In the genomic region with DNA sequence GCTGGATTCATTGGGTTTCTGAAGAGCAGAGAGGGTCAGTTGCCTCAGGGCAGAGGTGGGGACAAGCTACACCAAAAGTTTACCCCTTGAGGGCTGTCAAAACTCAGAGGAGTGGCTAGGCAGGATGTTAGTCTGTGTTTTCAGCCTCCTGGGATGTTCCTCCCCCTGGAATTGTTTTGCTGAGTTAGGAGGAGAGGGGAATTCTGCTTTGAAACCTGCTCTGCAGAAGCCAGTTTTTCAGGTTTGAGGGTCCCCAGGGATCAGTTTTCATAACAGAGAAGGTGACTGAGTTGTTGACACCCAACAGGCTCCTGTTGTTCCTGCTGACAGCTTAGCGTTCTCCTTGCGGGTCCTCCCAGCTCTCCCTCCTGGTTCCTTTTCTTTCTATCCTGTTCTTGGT, we compare ENCODE assay signal across 21 cellular contexts.
A peak's percentile ranks its signal among the peaks of the same experiment; 100 is the strongest.
DNase-seq lines count a peak whose midpoint lies in the region; FAIRE-seq and TF ChIP-seq lines count a peak whose summit lies in the region.
"Had no signal": no experiment of that assay in that cellular context is flagged by ENCODE, and none has a peak within 500 bp of the region (broad histone marks: within the 10 kb centered on the region; RNA-seq: fewer than 3 reads in every experiment).

No MANE protein-coding gene starts in this region.

- H3K14ac ChIP-seq in H1 (ENCODE audit: insufficient read length) = no peak overlapping the region
- H3K14ac ChIP-seq in trophoblast cell (ENCODE audit: low read length) = no peak overlapping the region

- H4K12ac ChIP-seq in trophoblast cell (ENCODE audit: low read depth, low read length) = no peak overlapping the region

- H2BK20ac ChIP-seq in H1 (ENCODE audit: low read length) = no peak overlapping the region

- H3K4me1 ChIP-seq in H1 (replicated peaks in 1 of 4; ENCODE audit: control insufficient read depth in 3 of 4, insufficient read depth in 4 of 4, low read length in 3 of 4) (peaks cover 0 to 2% (median 0%) of the 10 kb centered on the region in 4 experiments; a peak in 2 of 7 replicates), trophoblast cell (ENCODE audit: control insufficient read depth in 1 of 2, insufficient read depth in 2 of 2, low read length in 2 of 2) (peaks cover 7 to 16% of the 10 kb centered on the region in 2 experiments)
- H3K4me1 ChIP-seq: A549 had no signal

- H4K91ac ChIP-seq in H1 (replicated peaks; ENCODE audit: insufficient read length, low read length) (no peak overlapping the region), trophoblast cell (ENCODE audit: low read depth, low read length) (no peak overlapping the region)

- DNase-seq in DMS53 (lab: John Stamatoyannopoulos, UW) (peak; percentile 4), DMS53 treated with DMSO at 0.1 percent for 48 hours (lab: John Stamatoyannopoulos, UW; ENCODE audit: unreplicated experiment) (no peak), NCI-H345 (lab: John Stamatoyannopoulos, UW) (peak; percentile 28), H1 (ENCODE audit: low read depth in 1 of 2, low spot score in 2 of 2) (no peak), trophoblast cell (peak; percentile 7 to 12), NCI-H2107 (lab: John Stamatoyannopoulos, UW) (no peak)
- no peak for DNase-seq in activated CD4-positive, alpha-beta T cell treated with anti-CD3 and anti-CD28 coated beads for 48 hours
- DNase-seq in activated CD4-positive, alpha-beta T cell treated with anti-CD3 and anti-CD28 coated beads for 1 hour = no peak
- DNase-seq: AML-193; CD4-positive, alpha-beta memory T cell; DMS153; DND-41; EL; GM23248; HCEC 1CT had no signal

- no peak overlapping the region for H3K27ac ChIP-seq in H1 (ENCODE audit: low read depth, low read length)
- H3K27ac ChIP-seq in trophoblast cell (ENCODE audit: low read depth, low read length) = peak overlapping the region; percentile 27
- H3K27ac ChIP-seq: 22Rv1, A549, BLaER1, GM23248 had no signal

- CTCF ChIA-PET in H1 (lab: Charles Lee; ENCODE audit: partially characterized antibody) = interaction anchor here (0.6 to 1.8 kb wide), 3 partner anchors 52 to 207 kb away, joined by 3 to 5 read pairs (median 3); no protein-coding TSS in a partner anchor

- H4K20me1 ChIP-seq in H1 (replicated peaks in 1 of 2; ENCODE audit: control insufficient read depth in 1 of 2, insufficient read depth in 2 of 2, low read length in 2 of 2) = no peaks in the 10 kb centered on the region
- H4K20me1 ChIP-seq: BLaER1 had no signal

- H3K23ac ChIP-seq in H1 (ENCODE audit: insufficient read length) (no peak overlapping the region), trophoblast cell (ENCODE audit: low read length) (no peak overlapping the region)

- WGBS in H1 (ENCODE audit: extremely low coverage in 1 of 2, insufficient coverage in 1 of 2, insufficient read length in 1 of 2, insufficient replicate concordance in 2 of 2, low coverage in 1 of 2, low lambda C conversion rate in 2 of 2, missing lambda C conversion rate in 1 of 2), 2 experiments = 80% methylated on average over 2 of the region's 2 CpGs; no CpG with 5 or more reads in 1 of the 2 experiments
- no CpG with 5 or more reads among the region's 2 CpGs for WGBS in trophoblast cell (ENCODE audit: extremely low coverage, insufficient coverage, insufficient read length)

- H3K79me2 ChIP-seq in H1 (ENCODE audit: control insufficient read depth in 1 of 2, insufficient read depth in 2 of 2, low read length in 2 of 2) (no peaks in the 10 kb centered on the region), trophoblast cell (ENCODE audit: control insufficient read depth, insufficient read depth, low read length, poor library complexity) (no peaks in the 10 kb centered on the region)

- peak; percentile 4 to 14; a peak in 1 of 4 replicates for TF ChIP-seq RAD21 in H1 (IDR thresholded peaks at IDR 0.05 in 1 of 2, conservative IDR thresholded peaks at IDR 0.05 in 1 of 2; ENCODE audit: low read depth in 2 of 2, low read length in 2 of 2)

- H3K36me3 ChIP-seq in H1 (ENCODE audit: control insufficient read depth in 2 of 4, insufficient read depth in 4 of 4, low read length in 3 of 4) (no peaks in the 10 kb centered on the region), trophoblast cell (ENCODE audit: control insufficient read depth in 1 of 2, insufficient read depth in 2 of 2, low read length in 2 of 2) (peaks cover 0 to 2% of the 10 kb centered on the region in 2 experiments)
- H3K36me3 ChIP-seq: BLaER1 had no signal

- no peak for TF ChIP-seq EP300 in H1 (IDR thresholded peaks at IDR 0.05; ENCODE audit: borderline replicate concordance in 1 of 2, low read depth in 2 of 2, low read length in 2 of 2)

- H3K4ac ChIP-seq in H1 (replicated peaks; ENCODE audit: insufficient read length, low read depth, low read length) = no peak overlapping the region
- H3K4ac ChIP-seq in trophoblast cell (ENCODE audit: low read depth, low read length) = no peak overlapping the region

- H2AK5ac ChIP-seq in H1 (ENCODE audit: low read depth, low read length) = no peak overlapping the region
- no peak overlapping the region for H2AK5ac ChIP-seq in trophoblast cell (ENCODE audit: low read length)

- H3K4me3 ChIP-seq in H1 (ENCODE audit: extremely low read depth in 1 of 4, insufficient read depth in 2 of 4, low read depth in 3 of 4, low read length in 4 of 4) (no peak overlapping the region), trophoblast cell (ENCODE audit: low read depth, low read length) (no peak overlapping the region)
- H3K4me3 ChIP-seq: A549, BLaER1, GM23248 had no signal

- H3K9me3 ChIP-seq in H1 (ENCODE audit: insufficient read depth in 2 of 2, low read depth in 1 of 2, low read length in 1 of 2) = peaks cover 9 to 21% of the 10 kb centered on the region in 2 experiments
- H3K9me3 ChIP-seq in trophoblast cell (ENCODE audit: insufficient read depth, low read depth, low read length) = peaks cover 4% of the 10 kb centered on the region
- H3K9me3 ChIP-seq: A549 had no signal

- H4K5ac ChIP-seq in H1 (ENCODE audit: insufficient read length, low read depth, low read length) = no peak overlapping the region

- H3K79me1 ChIP-seq in H1 (ENCODE audit: low read depth, low read length) (no peaks in the 10 kb centered on the region), trophoblast cell (ENCODE audit: low read length) (peaks cover 7% of the 10 kb centered on the region)

- H2BK120ac ChIP-seq in H1 (replicated peaks; ENCODE audit: low read depth, low read length) (no peak overlapping the region), trophoblast cell (ENCODE audit: insufficient read depth, low read length, poor library complexity) (no peak overlapping the region)

- H3K18ac ChIP-seq in H1 (ENCODE audit: extremely low read depth, low read length) = no peak overlapping the region
- H3K18ac ChIP-seq in trophoblast cell (ENCODE audit: low read length) = no peak overlapping the region

- H3K9ac ChIP-seq in H1 (replicated peaks in 1 of 4; ENCODE audit: extremely low read depth in 1 of 4, low read depth in 3 of 4, low read length in 3 of 4) (no peak overlapping the region), trophoblast cell (ENCODE audit: low read length) (no peak overlapping the region)
- H3K9ac ChIP-seq: BLaER1, GM23248 had no signal

- H3K27me3 ChIP-seq in H1 (replicated peaks in 1 of 4; ENCODE audit: control insufficient read depth in 3 of 4, extremely low read depth in 1 of 4, insufficient read depth in 3 of 4, low read length in 3 of 4) (no peaks in the 10 kb centered on the region), trophoblast cell (ENCODE audit: insufficient read depth, low read length) (no peaks in the 10 kb centered on the region)
- H3K27me3 ChIP-seq: BLaER1 had no signal

- no peak for TF ChIP-seq POLR2A in H1 (IDR thresholded peaks at IDR 0.05; ENCODE audit: control extremely low read depth in 1 of 2, low read depth in 2 of 2, low read length in 2 of 2)

- H2BK12ac ChIP-seq in H1 (ENCODE audit: low read depth, low read length) (no peak overlapping the region), trophoblast cell (ENCODE audit: low read length) (no peak overlapping the region)

- H3K56ac ChIP-seq in H1 (replicated peaks; ENCODE audit: insufficient read length, low read depth, low read length) = no peak overlapping the region

- H2BK5ac ChIP-seq in H1 (ENCODE audit: low read depth, low read length) (no peak overlapping the region), trophoblast cell (ENCODE audit: low read depth, low read length, poor library complexity) (no peak overlapping the region)

- no peak overlapping the region for H2BK15ac ChIP-seq in H1 (ENCODE audit: low read length)

- H2AFZ ChIP-seq in H1 (ENCODE audit: low read length) (no peak overlapping the region), trophoblast cell (ENCODE audit: insufficient read depth, low read length, poor library complexity) (no peak overlapping the region)
- H2AFZ ChIP-seq: GM23248 had no signal

- H4K8ac ChIP-seq in H1 (ENCODE audit: extremely low read depth, insufficient read depth, low read length) = no peak overlapping the region
- H4K8ac ChIP-seq in trophoblast cell (ENCODE audit: low read depth, low read length) = no peak overlapping the region

- no peak for FAIRE-seq in H1 (lab: Jason Lieb, UNC)
- FAIRE-seq: A549, G401.6, GM19239, H54 had no signal

- POLR2A ChIA-PET in H1 (lab: Charles Lee; ENCODE audit: partially characterized antibody) = no interaction called here

- peak in 1 of 3 experiments; percentile 8; a peak in 1 of 4 replicates for TF ChIP-seq CTCF in H1 (IDR thresholded peaks at IDR 0.05; ENCODE audit: control extremely low read depth in 1 of 3, insufficient read depth in 1 of 3, low read depth in 1 of 3, low read length in 3 of 3)

- H3K4me2 ChIP-seq in H1 (ENCODE audit: insufficient read depth in 1 of 2, low read depth in 2 of 2, low read length in 2 of 2) (no peak overlapping the region), trophoblast cell (ENCODE audit: low read length) (no peak overlapping the region)
- H3K4me2 ChIP-seq: A549, BLaER1 had no signal

- no peaks in the 10 kb centered on the region for H3K23me2 ChIP-seq in H1 (ENCODE audit: low read depth, low read length)

TF ChIP-seq in H1, 55 proteins besides CTCF, POLR2A, EP300 and RAD21:
- TF ChIP-seq TCF12 (IDR thresholded peaks at IDR 0.05; ENCODE audit: low read depth, low read length) (no peak), CBX8 (IDR thresholded peaks at IDR 0.05; ENCODE audit: borderline replicate concordance, low read depth, low read length) (no peak), MAFK (IDR thresholded peaks at IDR 0.05; ENCODE audit: low read depth, low read length) (no peak), SP1 (IDR thresholded peaks at IDR 0.05; ENCODE audit: low read depth, low read length) (0 out of 2 replicates have a peak, but pooled peaks have one; percentile 38), NANOG (IDR thresholded peaks at IDR 0.05; ENCODE audit: insufficient read depth, low read depth, low read length, poor library complexity, severe bottlenecking) (no peak), KDM1A (IDR thresholded peaks at IDR 0.05; ENCODE audit: borderline replicate concordance, low read length) (no peak)

Comparison
In these comparisons a context has a peak if more than half of its experiments do, and no peak if none do; other contexts are left out.
1. DNase-seq: peak in DMS53 (single experiment), NCI-H345 (single experiment) and trophoblast cell (2 of 2); none in DMS53 treated with DMSO at 0.1 percent for 48 hours (single experiment), H1 (0 of 2), activated CD4-positive, alpha-beta T cell treated with anti-CD3 and anti-CD28 coated beads for 48 hours (single experiment), activated CD4-positive, alpha-beta T cell treated with anti-CD3 and anti-CD28 coated beads for 1 hour (single experiment) and NCI-H2107 (single experiment).